27 cellular contexts compared by ENCODE assay signal in the genomic region with DNA sequence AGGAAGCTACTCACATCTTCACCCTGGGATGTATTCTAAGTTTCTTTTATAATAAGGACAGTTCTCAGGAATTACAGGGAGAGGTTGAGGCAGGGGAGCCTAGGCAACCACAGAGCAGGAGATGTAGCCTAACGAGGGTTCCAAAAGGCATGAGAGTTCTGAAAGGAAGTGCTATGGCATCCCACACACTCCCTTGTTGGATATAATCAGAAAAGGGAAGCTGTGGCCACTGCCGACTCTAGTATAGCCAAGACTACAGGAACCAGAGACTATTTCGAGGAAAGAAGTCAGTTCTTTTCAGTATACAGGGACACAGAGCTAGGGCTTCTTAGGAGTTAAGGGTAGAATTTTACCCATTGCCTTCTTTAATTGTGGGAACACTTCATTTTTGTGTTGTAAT. TPM values are rescaled to one million over a fixed set of nuclear protein-coding genes. Genes with fewer than 3 reads are reported as not detected.
"Had no signal": no experiment of that assay in that cellular context is flagged by ENCODE, and none has a peak within 500 bp of the region (broad histone marks: within the 10 kb centered on the region; RNA-seq: fewer than 3 reads in every experiment).

No MANE protein-coding gene starts in this region.

- DNase-seq: activated CD4-positive, alpha-beta T cell treated with anti-CD3 and anti-CD28 coated beads for 4 hours; activated CD4-positive, alpha-beta T cell treated with anti-CD3 and anti-CD28 coated beads, Interleukin-2, amount 50 U/mL, for 48 hours; activated CD8-positive, alpha-beta memory T cell treated with anti-CD3 and anti-CD28 coated beads for 24 hours; activated effector memory CD4-positive, alpha-beta T cell treated with anti-CD3 and anti-CD28 coated beads, Interleukin-2, amount 50 U/mL, for 16 hours; activated naive CD4-positive, alpha-beta T cell treated with anti-CD3 and anti-CD28 coated beads for 36 hours; amniotic stem cell; brain microvascular endothelial cell; cortex of kidney; islet precursor cell; midbrain; naive thymus-derived CD4-positive, alpha-beta T cell; occipital lobe; right cardiac atrium; stimulated activated CD4-positive, alpha-beta T cell treated with anti-CD3 and anti-CD28 coated beads, Interleukin-15, amount 100 ng/mL, for 24 hours; stimulated activated CD4-positive, alpha-beta T cell treated with anti-CD3 and anti-CD28 coated beads, Interleukin-2, amount 100 ng/mL, for 24 hours; stimulated activated naive B cell treated with anti-CD40 and anti-IgM and Interleukin-4, amounts not matched to agents 10 μg/mL and 1 μg/mL and 100 μg/mL, for 72 hours; stomach; upper lobe of left lung had no signal

- H3K4me3 ChIP-seq: gastroesophageal sphincter, hepatocyte, stomach, thyroid gland, upper lobe of left lung had no signal

- H3K9ac ChIP-seq: parathyroid adenoma had no signal

- H3K27ac Mint-ChIP-seq: activated naive CD4-positive, alpha-beta T cell treated with anti-CD3 and anti-CD28 coated beads for 36 hours; memory B cell; naive thymus-derived CD4-positive, alpha-beta T cell; stimulated activated naive B cell treated with anti-CD40 and anti-IgM and Interleukin-4, amounts not matched to agents 10 μg/mL and 1 μg/mL and 100 μg/mL, for 72 hours had no signal

- H3K4me2 ChIP-seq: hepatocyte had no signal

- H2AFZ ChIP-seq: hepatocyte, parathyroid adenoma had no signal

- H3K36me3 ChIP-seq: brain microvascular endothelial cell, gastroesophageal sphincter, stomach, thyroid gland, upper lobe of left lung had no signal

- H3K4me3 Mint-ChIP-seq: activated naive CD4-positive, alpha-beta T cell treated with anti-CD3 and anti-CD28 coated beads for 36 hours; memory B cell; naive thymus-derived CD4-positive, alpha-beta T cell; neural crest cell; stimulated activated naive B cell treated with anti-CD40 and anti-IgM and Interleukin-4, amounts not matched to agents 10 μg/mL and 1 μg/mL and 100 μg/mL, for 72 hours had no signal

- H3K27me3 ChIP-seq: hepatocyte, thyroid gland, upper lobe of left lung had no signal

- H3K4me1 Mint-ChIP-seq: memory B cell; naive thymus-derived CD4-positive, alpha-beta T cell; neural crest cell; stimulated activated naive B cell treated with anti-CD40 and anti-IgM and Interleukin-4, amounts not matched to agents 10 μg/mL and 1 μg/mL and 100 μg/mL, for 72 hours had no signal

- H3K4me1 ChIP-seq: gastroesophageal sphincter, parathyroid adenoma, stomach had no signal

- ATAC-seq: gastroesophageal sphincter; naive thymus-derived CD4-positive, alpha-beta T cell; right cardiac atrium; stimulated activated naive B cell treated with anti-CD40 and anti-IgM and Interleukin-4, amounts not matched to agents 10 μg/mL and 1 μg/mL and 100 μg/mL, for 72 hours had no signal

- H3K9me3 ChIP-seq: thyroid gland had no signal

- H3K27ac ChIP-seq: brain microvascular endothelial cell, gastroesophageal sphincter, hepatocyte, parathyroid adenoma, stomach, thyroid gland, upper lobe of left lung, VCaP had no signal

RNA-seq across cellular contexts. Expression of gene PRR15, which starts 11.0 kb away (rescaled TPM):
- total RNA-seq: activated naive CD4-positive, alpha-beta T cell treated with anti-CD3 and anti-CD28 coated beads for 36 hours; fibroblast of lung; naive thymus-derived CD4-positive, alpha-beta T cell; neural crest cell; occipital lobe; T-helper 1 cell treated with Interleukin-12 subunit alpha and Interleukin-12 subunit beta and Interleukin-4 antibody, amounts not matched to agents 30 ng/mL and 1 ng/mL, for 36 hours had no signal
- polyA plus RNA-seq: fibroblast of lung; naive thymus-derived CD4-positive, alpha-beta T cell had no signal
